1 cellular context compared by ENCODE assay signal in genomic region chr1:52593495-52593894, GRCh38.
A peak's percentile ranks its signal among the peaks of the same experiment; 100 is the strongest.
TF ChIP-seq lines count a peak whose summit lies in the region.

No MANE protein-coding gene starts in this region.

TF ChIP-seq in K562, 482 proteins besides CTCF, POLR2A, EP300 and RAD21:
- peak; percentile 56 for TF ChIP-seq CEBPB (tag; IDR thresholded peaks at IDR 0.05)
- TF ChIP-seq MAFG (tag; conservative IDR thresholded peaks at IDR 0.05): no peak
